In the genomic region with DNA sequence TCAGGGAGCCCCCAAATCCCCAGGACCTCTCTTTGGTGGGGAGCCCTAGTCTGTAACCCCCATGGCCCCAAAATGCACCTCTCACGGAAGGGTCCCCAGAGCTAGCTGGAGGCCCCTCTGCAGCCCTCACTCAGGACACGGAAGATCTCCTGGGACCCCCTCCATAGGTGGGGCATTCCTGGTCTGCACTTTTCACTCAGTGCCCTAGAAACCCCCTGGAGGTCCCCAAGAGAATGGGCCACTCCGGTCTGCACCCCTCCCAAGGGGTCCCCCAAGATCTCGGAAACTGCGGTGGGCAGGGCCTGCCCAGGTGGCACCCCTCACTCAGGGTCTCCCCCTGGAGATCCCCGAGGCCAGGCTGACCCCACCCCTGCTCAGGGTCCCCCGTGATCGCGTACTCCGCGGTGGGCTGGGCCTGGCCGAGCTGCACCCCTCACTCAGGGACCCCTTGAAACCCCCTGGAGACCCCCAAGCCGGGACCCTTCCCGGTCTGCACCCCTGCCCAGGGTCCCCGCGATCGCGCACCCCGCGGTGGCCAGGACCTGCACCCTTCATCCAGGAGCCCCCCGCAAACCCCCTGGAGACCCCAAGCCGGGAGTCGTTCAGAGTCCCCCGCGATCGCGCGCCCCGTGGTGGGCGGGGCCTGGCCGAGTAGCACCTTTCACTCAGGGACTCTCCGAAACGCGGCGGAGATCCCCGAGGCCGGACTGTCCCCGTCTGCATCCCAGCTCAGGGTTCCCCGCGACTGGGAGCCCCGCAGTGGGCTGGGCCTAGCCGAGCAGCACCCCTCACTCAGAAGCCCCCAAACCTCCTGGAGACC, we compare ENCODE assay signal across 8 cellular contexts. TPM values are rescaled to one million over a fixed set of nuclear protein-coding genes. Genes with fewer than 3 reads are reported as not detected.
A peak's percentile ranks its signal among the peaks of the same experiment; 100 is the strongest.
DNase-seq lines count a peak whose midpoint lies in the region; ATAC-seq, FAIRE-seq and TF ChIP-seq lines count a peak whose summit lies in the region.

No MANE protein-coding gene starts in this region.

- no peak for FAIRE-seq in astrocyte (lab: Jason Lieb, UNC)

- H3K27ac Mint-ChIP-seq in astrocyte (ENCODE audit: unreplicated experiment), result peak overlapping the region; percentile 47

- no peaks in the 10 kb centered on the region for H3K9me3 ChIP-seq in astrocyte (ENCODE audit: insufficient read depth, low read depth, low read length)
- no peaks in the 10 kb centered on the region for H3K9me3 ChIP-seq in iPS-18c (ENCODE audit: control insufficient read depth, insufficient read depth, low read length)

- peak overlapping the region; percentile 90 for H3K4me3 Mint-ChIP-seq in astrocyte (ENCODE audit: unreplicated experiment)

- H3K9me3 Mint-ChIP-seq in astrocyte (ENCODE audit: unreplicated experiment), result no peaks in the 10 kb centered on the region

- H4K20me1 ChIP-seq in astrocyte (ENCODE audit: insufficient read depth, low read length), result peaks cover 50% of the 10 kb centered on the region

- peaks cover 2% of the 10 kb centered on the region for H3K36me3 ChIP-seq in astrocyte (ENCODE audit: insufficient read depth, low read length)

- no peaks in the 10 kb centered on the region for H3K27me3 Mint-ChIP-seq in astrocyte (ENCODE audit: low read depth, unreplicated experiment)

- no peak for TF ChIP-seq CTCF in GM12865 (IDR thresholded peaks at IDR 0.05; ENCODE audit: insufficient read depth, low read depth, low read length, missing control alignments)
- TF ChIP-seq CTCF in astrocyte (IDR thresholded peaks at IDR 0.05; ENCODE audit: insufficient read depth, low read depth, low read length), result no peak

- no peaks in the 10 kb centered on the region for H3K27me3 ChIP-seq in astrocyte (ENCODE audit: insufficient read depth, low read length)

- H3K27ac ChIP-seq in astrocyte (ENCODE audit: low read depth, low read length), result peak overlapping the region; percentile 70

- H3K4me1 ChIP-seq in astrocyte (ENCODE audit: insufficient read depth, low read length), result peaks cover 12% of the 10 kb centered on the region

- H3K4me3 ChIP-seq in GM12865 (ENCODE audit: low read depth, low read length) (peak overlapping the region; percentile 88), astrocyte (ENCODE audit: insufficient read depth, low read depth, low read length) (peak overlapping the region; percentile 88), iPS-18c (ENCODE audit: insufficient read depth, low read depth, low read length) (peak overlapping the region; percentile 77)

- ATAC-seq in HG02571 (IDR thresholded peaks at IDR 0.05; ENCODE audit: unreplicated experiment), result peak; percentile 24

- H3K4me2 ChIP-seq in astrocyte (ENCODE audit: low read length), result peak overlapping the region; percentile 94

- DNase-seq in GM12865 (ENCODE audit: low read depth), result peak; percentile 69
- DNase-seq in RPMI8226, result peak; percentile 68
- DNase-seq in astrocyte (ENCODE audit: low read depth), result no peak
- peak; percentile 43 to 51 for DNase-seq in stimulated activated CD4-positive, alpha-beta T cell treated with anti-CD3 and anti-CD28 coated beads, Interleukin-2, amount 100 ng/mL, for 48 hours
- DNase-seq in retina, result no peak
- DNase-seq in iPS-NIHi7 (ENCODE audit: extremely low spot score), result no peak

- H2AFZ ChIP-seq in astrocyte (ENCODE audit: low read depth, low read length), result no peak overlapping the region

- no peaks in the 10 kb centered on the region for H3K36me3 Mint-ChIP-seq in astrocyte (ENCODE audit: low read depth, unreplicated experiment)

- H3K4me1 Mint-ChIP-seq in astrocyte (ENCODE audit: low read depth, unreplicated experiment), result peaks cover 5% of the 10 kb centered on the region

- peaks cover 69% of the 10 kb centered on the region for H3K79me2 ChIP-seq in astrocyte (ENCODE audit: insufficient read depth, low read length)

- peak overlapping the region; percentile 91 for H3K9ac ChIP-seq in astrocyte (ENCODE audit: low read length)

RNA-seq across cellular contexts. Expression of a gene that starts 1.1 kb away (rescaled TPM):
- total RNA-seq in astrocyte, result 64.0 and 72.1 TPM in 2 replicates

RNA-seq across cellular contexts. Expression of a gene that starts 20.2 kb away (rescaled TPM):
- 161 and 190 TPM in 2 replicates for total RNA-seq in astrocyte

RNA-seq across cellular contexts. Expression of a gene that starts 28.3 kb away (rescaled TPM):
- 93.4 and 105 TPM in 2 replicates for total RNA-seq in astrocyte

Comparison
In these comparisons a context has a peak if more than half of its experiments do, and no peak if none do; other contexts are left out.
1. DNase-seq: peak in GM12865 (single experiment), RPMI8226 (single experiment) and stimulated activated CD4-positive, alpha-beta T cell treated with anti-CD3 and anti-CD28 coated beads, Interleukin-2, amount 100 ng/mL, for 48 hours (2 of 2); none in astrocyte (single experiment), retina (single experiment) and iPS-NIHi7 (single experiment).
2. Peak in every context shown above with its lines, with median percentiles within 50 percentile points of each other: H3K4me3 ChIP-seq.